Comparison of ENCODE assay signal across 1 cellular context in the genomic region with DNA sequence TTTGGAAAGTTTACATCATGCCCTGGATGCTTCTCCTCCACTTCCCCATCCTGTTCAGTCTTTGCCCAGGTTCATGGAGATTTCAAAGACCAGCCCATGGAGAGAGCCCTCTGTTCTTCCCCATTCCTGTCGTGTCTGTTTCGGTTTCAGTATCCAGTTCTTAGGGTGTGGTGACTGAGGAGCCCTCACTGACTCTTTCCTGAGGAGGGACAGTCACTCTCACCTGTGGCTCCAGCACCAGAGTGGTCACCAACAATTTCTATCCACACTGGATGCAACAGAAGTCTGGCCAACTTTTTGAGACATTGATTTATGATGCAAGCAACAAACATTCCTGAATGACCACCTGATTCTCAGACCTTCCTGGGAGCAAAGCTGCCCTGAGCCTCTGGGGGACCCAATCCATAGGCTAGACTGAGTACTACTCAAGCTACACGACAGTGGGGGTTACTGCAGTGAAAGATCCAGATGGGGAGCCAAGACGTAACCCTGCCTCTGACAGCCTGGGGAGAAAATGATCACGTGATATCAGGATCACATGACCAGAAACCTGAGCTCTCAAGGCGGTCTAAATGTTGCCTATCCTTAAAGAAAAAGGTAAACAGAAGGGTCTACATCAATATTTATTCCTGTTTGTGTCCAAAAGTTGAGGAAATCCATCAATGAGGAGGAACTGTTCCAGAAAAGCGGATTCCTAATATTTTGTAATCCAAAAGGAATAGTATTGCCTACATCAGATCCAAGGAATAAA.
TF ChIP-seq lines count a peak whose summit lies in the region.

No MANE protein-coding gene starts in this region.

TF ChIP-seq in K562, 482 proteins besides CTCF, POLR2A, EP300 and RAD21 (continued from another document and continues in another):
- TF ChIP-seq PHB2 (IDR thresholded peaks at IDR 0.05; ENCODE audit: low read depth) (no peak), FOXA3 (CRISPR knock-in tag; conservative IDR thresholded peaks at IDR 0.05 in 1 of 2, IDR thresholded peaks at IDR 0.05 in 1 of 2) (peak; percentile 70 to 80), HSF4 (CRISPR knock-in tag; IDR thresholded peaks at IDR 0.05; ENCODE audit: borderline replicate concordance) (no peak), KDM5B (IDR thresholded peaks at IDR 0.05; ENCODE audit: insufficient replicate concordance, low read depth, low read length) (no peak), RUNX1 (IDR thresholded peaks at IDR 0.05; ENCODE audit: low read depth) (no peak), SMARCB1 (IDR thresholded peaks at IDR 0.05; ENCODE audit: insufficient read length, low read depth) (no peak), TRIM28 (IDR thresholded peaks at IDR 0.05) (no peak), ZSCAN29 (IDR thresholded peaks at IDR 0.05) (no peak), ZNF444 (CRISPR knock-in tag; IDR thresholded peaks at IDR 0.05) (peak; percentile 73; the same call in 1 of the 2 replicates), RBBP5 (IDR thresholded peaks at IDR 0.05; ENCODE audit: borderline replicate concordance, insufficient read depth, low read length, poor library complexity, severe bottlenecking) (no peak), HDAC3 (IDR thresholded peaks at IDR 0.05; ENCODE audit: borderline replicate concordance, partially characterized antibody) (no peak), ZNF263 (CRISPR knock-in tag; IDR thresholded peaks at IDR 0.05; ENCODE audit: borderline replicate concordance) (peak; percentile 68), RBFOX2 (IDR thresholded peaks at IDR 0.05; ENCODE audit: low read depth, low read length) (no peak), RFX5 (IDR thresholded peaks at IDR 0.05; ENCODE audit: low read depth, low read length) (no peak), SMAD1 (IDR thresholded peaks at IDR 0.05; ENCODE audit: low read depth, low read length, partially characterized antibody) (no peak), CBX2 (IDR thresholded peaks at IDR 0.05; ENCODE audit: insufficient read depth, low read length, poor library complexity, severe bottlenecking) (no peak), KDM1A (IDR thresholded peaks at IDR 0.05) (no peak), EHMT2 (IDR thresholded peaks at IDR 0.05) (peak; percentile 99), DNMT1 (IDR thresholded peaks at IDR 0.05) (no peak), POLR2B (IDR thresholded peaks at IDR 0.05; ENCODE audit: low read depth, partially characterized antibody) (no peak), ZNF175 (CRISPR knock-in tag; IDR thresholded peaks at IDR 0.05; ENCODE audit: low read depth) (peak; percentile 94), MXI1 (IDR thresholded peaks at IDR 0.05; ENCODE audit: low read depth, low read length) (no peak), PCBP1 (IDR thresholded peaks at IDR 0.05; ENCODE audit: low read depth, low read length, poor library complexity, severe bottlenecking) (no peak), PPARD (CRISPR knock-in tag; IDR thresholded peaks at IDR 0.05) (no peak), ZNF507 (tag; conservative IDR thresholded peaks at IDR 0.05) (no peak), GTF2E2 (tag; IDR thresholded peaks at IDR 0.05) (no peak), PHF20 (IDR thresholded peaks at IDR 0.05; ENCODE audit: partially characterized antibody) (peak; percentile 99), RBM15 (IDR thresholded peaks at IDR 0.05; ENCODE audit: insufficient read depth, low read length) (no peak), NBN (IDR thresholded peaks at IDR 0.05; ENCODE audit: low read depth) (0 out of 2 replicates have a peak, but pooled peaks have one; percentile 60), FOXJ3 (CRISPR knock-in tag; IDR thresholded peaks at IDR 0.05) (no peak), ZNF311 (CRISPR knock-in tag; IDR thresholded peaks at IDR 0.05) (peak; percentile 85), CBFA2T3 (IDR thresholded peaks at IDR 0.05) (no peak), HDAC8 (tag; IDR thresholded peaks at IDR 0.05) (no peak), ZNF316 (IDR thresholded peaks at IDR 0.05) (no peak), FIP1L1 (IDR thresholded peaks at IDR 0.05; ENCODE audit: low read depth, low read length, poor library complexity, severe bottlenecking) (no peak), RCOR1 (IDR thresholded peaks at IDR 0.05; ENCODE audit: borderline replicate concordance in 1 of 2, low read depth in 2 of 2, low read length in 2 of 2) (peak in 1 of 2 experiments; percentile 62; a peak in 1 of 4 replicates), TFAM (CRISPR knock-in tag; conservative IDR thresholded peaks at IDR 0.05) (no peak), SIRT6 (IDR thresholded peaks at IDR 0.05; ENCODE audit: low read depth, low read length) (no peak), CBFA2T2 (conservative IDR thresholded peaks at IDR 0.05) (peak; percentile 99)
- TF ChIP-seq, protein P1, sequence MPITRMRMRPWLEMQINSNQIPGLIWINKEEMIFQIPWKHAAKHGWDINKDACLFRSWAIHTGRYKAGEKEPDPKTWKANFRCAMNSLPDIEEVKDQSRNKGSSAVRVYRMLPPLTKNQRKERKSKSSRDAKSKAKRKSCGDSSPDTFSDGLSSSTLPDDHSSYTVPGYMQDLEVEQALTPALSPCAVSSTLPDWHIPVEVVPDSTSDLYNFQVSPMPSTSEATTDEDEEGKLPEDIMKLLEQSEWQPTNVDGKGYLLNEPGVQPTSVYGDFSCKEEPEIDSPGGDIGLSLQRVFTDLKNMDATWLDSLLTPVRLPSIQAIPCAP (CRISPR knock-in tag; IDR thresholded peaks at IDR 0.05; ENCODE audit: borderline replicate concordance), result 0 out of 2 replicates have a peak, but pooled peaks have one; percentile 47
- TF ChIP-seq, protein P2, sequence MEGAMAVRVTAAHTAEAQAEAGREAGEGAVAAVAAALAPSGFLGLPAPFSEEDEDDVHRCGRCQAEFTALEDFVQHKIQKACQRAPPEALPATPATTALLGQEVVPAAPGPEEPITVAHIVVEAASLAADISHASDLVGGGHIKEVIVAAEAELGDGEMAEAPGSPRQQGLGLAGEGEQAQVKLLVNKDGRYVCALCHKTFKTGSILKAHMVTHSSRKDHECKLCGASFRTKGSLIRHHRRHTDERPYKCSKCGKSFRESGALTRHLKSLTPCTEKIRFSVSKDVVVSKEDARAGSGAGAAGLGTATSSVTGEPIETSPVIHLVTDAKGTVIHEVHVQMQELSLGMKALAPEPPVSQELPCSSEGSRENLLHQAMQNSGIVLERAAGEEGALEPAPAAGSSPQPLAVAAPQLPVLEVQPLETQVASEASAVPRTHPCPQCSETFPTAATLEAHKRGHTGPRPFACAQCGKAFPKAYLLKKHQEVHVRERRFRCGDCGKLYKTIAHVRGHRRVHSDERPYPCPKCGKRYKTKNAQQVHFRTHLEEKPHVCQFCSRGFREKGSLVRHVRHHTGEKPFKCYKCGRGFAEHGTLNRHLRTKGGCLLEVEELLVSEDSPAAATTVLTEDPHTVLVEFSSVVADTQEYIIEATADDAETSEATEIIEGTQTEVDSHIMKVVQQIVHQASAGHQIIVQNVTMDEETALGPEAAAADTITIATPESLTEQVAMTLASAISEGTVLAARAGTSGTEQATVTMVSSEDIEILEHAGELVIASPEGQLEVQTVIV (CRISPR knock-in tag; IDR thresholded peaks at IDR 0.05; ENCODE audit: borderline replicate concordance), result no peak
- TF ChIP-seq, protein P3, sequence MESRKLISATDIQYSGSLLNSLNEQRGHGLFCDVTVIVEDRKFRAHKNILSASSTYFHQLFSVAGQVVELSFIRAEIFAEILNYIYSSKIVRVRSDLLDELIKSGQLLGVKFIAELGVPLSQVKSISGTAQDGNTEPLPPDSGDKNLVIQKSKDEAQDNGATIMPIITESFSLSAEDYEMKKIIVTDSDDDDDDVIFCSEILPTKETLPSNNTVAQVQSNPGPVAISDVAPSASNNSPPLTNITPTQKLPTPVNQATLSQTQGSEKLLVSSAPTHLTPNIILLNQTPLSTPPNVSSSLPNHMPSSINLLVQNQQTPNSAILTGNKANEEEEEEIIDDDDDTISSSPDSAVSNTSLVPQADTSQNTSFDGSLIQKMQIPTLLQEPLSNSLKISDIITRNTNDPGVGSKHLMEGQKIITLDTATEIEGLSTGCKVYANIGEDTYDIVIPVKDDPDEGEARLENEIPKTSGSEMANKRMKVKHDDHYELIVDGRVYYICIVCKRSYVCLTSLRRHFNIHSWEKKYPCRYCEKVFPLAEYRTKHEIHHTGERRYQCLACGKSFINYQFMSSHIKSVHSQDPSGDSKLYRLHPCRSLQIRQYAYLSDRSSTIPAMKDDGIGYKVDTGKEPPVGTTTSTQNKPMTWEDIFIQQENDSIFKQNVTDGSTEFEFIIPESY (CRISPR knock-in tag; IDR thresholded peaks at IDR 0.05), result no peak
- TF ChIP-seq, protein P4, sequence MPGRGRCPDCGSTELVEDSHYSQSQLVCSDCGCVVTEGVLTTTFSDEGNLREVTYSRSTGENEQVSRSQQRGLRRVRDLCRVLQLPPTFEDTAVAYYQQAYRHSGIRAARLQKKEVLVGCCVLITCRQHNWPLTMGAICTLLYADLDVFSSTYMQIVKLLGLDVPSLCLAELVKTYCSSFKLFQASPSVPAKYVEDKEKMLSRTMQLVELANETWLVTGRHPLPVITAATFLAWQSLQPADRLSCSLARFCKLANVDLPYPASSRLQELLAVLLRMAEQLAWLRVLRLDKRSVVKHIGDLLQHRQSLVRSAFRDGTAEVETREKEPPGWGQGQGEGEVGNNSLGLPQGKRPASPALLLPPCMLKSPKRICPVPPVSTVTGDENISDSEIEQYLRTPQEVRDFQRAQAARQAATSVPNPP (IDR thresholded peaks at IDR 0.05; ENCODE audit: borderline replicate concordance, insufficient read depth, insufficient read length), result no peak
- TF ChIP-seq, protein P5, sequence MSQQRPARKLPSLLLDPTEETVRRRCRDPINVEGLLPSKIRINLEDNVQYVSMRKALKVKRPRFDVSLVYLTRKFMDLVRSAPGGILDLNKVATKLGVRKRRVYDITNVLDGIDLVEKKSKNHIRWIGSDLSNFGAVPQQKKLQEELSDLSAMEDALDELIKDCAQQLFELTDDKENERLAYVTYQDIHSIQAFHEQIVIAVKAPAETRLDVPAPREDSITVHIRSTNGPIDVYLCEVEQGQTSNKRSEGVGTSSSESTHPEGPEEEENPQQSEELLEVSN (IDR thresholded peaks at IDR 0.05; ENCODE audit: borderline replicate concordance in 1 of 2, extremely low read depth in 1 of 2, insufficient read depth in 1 of 2, insufficient read length in 1 of 2, low read depth in 1 of 2, low read length in 1 of 2, poor library complexity in 1 of 2, severe bottlenecking in 1 of 2), result no peak
- TF ChIP-seq, protein P6, sequence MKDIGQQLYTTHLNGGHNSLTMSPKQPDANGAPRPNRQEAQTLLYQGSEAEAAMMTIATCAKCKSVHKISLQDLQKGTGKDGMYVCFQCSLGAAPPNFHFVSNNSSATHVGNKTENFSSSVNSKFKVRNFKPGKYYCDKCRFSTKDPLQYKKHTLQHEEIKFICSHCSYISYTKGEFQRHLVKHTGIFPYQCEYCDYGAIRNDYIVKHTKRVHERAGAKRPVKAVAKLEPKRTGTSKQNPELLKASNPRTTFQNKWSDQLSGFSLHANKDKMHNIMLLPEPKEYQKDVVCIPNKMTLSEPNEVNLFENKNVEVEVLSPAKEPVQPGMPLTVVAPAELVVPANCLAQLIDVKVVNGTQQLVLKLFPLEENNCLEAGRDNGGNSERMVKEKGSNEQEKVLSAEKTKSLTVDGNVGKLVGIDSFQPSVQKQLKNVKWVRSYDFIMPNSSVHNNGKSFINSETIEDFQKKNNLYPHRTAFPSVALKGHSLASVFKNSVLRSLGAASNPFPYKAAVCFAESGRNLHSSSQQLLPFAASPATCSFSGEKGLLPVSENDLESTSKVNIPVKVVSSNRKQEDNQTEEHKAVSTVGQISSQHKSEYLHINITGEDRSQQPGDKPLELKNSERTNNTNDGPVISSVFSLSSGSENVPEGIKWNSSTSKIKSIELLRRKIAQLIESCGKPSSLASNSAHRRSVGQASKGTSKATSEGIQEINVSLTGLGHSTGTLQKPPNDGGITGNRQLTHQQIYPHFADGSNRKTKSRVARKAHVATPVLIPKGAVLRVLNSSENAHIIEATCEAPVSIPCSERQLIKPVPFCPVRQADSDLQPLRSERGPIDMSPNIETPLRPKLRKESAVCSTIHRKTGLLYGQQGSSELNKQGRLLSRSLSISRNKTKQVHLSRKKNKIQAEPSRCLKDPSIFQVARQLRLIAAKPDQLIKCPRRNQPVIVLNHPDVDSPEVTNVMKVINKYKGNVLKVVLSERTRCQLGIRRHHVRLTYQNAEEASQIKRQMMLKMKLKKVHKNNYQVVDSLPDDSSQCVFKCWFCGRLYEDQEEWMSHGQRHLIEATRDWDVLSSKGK (CRISPR knock-in tag; IDR thresholded peaks at IDR 0.05), result peak; percentile 95
- TF ChIP-seq, protein P7, sequence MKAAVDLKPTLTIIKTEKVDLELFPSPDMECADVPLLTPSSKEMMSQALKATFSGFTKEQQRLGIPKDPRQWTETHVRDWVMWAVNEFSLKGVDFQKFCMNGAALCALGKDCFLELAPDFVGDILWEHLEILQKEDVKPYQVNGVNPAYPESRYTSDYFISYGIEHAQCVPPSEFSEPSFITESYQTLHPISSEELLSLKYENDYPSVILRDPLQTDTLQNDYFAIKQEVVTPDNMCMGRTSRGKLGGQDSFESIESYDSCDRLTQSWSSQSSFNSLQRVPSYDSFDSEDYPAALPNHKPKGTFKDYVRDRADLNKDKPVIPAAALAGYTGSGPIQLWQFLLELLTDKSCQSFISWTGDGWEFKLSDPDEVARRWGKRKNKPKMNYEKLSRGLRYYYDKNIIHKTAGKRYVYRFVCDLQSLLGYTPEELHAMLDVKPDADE (conservative IDR thresholded peaks at IDR 0.05; ENCODE audit: control insufficient read depth, low read depth, low read length), result no peak
- TF ChIP-seq, protein P8, sequence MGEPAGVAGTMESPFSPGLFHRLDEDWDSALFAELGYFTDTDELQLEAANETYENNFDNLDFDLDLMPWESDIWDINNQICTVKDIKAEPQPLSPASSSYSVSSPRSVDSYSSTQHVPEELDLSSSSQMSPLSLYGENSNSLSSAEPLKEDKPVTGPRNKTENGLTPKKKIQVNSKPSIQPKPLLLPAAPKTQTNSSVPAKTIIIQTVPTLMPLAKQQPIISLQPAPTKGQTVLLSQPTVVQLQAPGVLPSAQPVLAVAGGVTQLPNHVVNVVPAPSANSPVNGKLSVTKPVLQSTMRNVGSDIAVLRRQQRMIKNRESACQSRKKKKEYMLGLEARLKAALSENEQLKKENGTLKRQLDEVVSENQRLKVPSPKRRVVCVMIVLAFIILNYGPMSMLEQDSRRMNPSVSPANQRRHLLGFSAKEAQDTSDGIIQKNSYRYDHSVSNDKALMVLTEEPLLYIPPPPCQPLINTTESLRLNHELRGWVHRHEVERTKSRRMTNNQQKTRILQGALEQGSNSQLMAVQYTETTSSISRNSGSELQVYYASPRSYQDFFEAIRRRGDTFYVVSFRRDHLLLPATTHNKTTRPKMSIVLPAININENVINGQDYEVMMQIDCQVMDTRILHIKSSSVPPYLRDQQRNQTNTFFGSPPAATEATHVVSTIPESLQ (CRISPR knock-in tag; IDR thresholded peaks at IDR 0.05), result no peak
- TF ChIP-seq, protein P9, sequence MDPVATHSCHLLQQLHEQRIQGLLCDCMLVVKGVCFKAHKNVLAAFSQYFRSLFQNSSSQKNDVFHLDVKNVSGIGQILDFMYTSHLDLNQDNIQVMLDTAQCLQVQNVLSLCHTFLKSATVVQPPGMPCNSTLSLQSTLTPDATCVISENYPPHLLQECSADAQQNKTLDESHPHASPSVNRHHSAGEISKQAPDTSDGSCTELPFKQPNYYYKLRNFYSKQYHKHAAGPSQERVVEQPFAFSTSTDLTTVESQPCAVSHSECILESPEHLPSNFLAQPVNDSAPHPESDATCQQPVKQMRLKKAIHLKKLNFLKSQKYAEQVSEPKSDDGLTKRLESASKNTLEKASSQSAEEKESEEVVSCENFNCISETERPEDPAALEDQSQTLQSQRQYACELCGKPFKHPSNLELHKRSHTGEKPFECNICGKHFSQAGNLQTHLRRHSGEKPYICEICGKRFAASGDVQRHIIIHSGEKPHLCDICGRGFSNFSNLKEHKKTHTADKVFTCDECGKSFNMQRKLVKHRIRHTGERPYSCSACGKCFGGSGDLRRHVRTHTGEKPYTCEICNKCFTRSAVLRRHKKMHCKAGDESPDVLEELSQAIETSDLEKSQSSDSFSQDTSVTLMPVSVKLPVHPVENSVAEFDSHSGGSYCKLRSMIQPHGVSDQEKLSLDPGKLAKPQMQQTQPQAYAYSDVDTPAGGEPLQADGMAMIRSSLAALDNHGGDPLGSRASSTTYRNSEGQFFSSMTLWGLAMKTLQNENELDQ (CRISPR knock-in tag; IDR thresholded peaks at IDR 0.05; ENCODE audit: borderline replicate concordance), result no peak
